In the genomic region with DNA sequence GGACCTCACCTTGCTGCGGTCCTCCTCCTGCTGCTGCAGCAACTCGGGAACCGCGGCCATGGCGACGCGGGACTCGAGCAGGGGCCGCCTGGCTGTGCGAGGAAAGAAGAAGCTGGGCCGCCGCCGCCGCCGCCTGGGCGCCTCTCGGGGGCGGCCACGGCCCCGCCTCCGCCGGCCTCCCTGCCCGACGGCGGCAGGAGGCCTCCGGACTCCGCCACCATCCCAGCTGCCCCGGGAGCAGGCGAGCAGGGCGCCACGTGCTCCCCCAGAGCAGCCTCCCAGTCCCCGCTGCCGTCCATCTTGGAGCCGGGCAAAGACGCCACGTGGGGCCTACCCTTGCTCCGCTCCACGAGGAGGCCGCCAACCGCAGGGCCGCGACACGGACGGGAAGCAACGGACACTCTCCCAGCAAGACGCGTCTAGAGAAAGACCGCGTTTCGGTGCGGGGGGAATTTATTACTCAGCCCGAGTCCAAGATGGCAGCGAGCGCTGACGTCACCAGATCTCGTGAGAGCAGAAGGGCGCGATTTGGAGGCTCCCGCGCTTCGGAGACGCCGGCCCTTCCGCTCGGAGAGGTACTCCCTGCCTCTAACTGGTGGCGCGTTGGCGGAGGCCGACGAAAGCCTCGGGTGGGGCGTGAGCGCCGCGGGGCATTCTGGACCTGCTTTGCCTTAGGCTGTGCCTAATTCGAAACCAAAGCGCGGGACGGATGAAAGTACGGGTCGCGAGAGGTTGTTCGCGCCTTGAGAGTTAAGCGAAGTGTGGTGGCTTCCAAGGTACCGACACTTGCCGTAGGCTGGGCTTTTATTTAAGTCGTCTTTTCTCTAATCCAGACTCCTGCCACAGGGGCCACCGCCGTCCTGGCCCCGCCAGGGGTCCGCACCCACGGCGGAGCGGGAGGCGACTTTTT, we compare ENCODE assay signal across 1 cellular context.
TF ChIP-seq lines count a peak whose summit lies in the region.

A gene with protein sequence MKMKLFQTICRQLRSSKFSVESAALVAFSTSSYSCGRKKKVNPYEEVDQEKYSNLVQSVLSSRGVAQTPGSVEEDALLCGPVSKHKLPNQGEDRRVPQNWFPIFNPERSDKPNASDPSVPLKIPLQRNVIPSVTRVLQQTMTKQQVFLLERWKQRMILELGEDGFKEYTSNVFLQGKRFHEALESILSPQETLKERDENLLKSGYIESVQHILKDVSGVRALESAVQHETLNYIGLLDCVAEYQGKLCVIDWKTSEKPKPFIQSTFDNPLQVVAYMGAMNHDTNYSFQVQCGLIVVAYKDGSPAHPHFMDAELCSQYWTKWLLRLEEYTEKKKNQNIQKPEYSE (plus strand): TSS at position 653 of the 910 bp plus-strand sequence. CDS start 842 bp downstream, outside the sequence.
A gene (minus strand): TSS at position 429 of the 910 bp plus-strand sequence. CDS start 369 bp downstream, at position 60.

TF ChIP-seq in HepG2, 621 proteins besides CTCF, POLR2A, EP300 and RAD21 (continued from another document):
- TF ChIP-seq, protein P1, sequence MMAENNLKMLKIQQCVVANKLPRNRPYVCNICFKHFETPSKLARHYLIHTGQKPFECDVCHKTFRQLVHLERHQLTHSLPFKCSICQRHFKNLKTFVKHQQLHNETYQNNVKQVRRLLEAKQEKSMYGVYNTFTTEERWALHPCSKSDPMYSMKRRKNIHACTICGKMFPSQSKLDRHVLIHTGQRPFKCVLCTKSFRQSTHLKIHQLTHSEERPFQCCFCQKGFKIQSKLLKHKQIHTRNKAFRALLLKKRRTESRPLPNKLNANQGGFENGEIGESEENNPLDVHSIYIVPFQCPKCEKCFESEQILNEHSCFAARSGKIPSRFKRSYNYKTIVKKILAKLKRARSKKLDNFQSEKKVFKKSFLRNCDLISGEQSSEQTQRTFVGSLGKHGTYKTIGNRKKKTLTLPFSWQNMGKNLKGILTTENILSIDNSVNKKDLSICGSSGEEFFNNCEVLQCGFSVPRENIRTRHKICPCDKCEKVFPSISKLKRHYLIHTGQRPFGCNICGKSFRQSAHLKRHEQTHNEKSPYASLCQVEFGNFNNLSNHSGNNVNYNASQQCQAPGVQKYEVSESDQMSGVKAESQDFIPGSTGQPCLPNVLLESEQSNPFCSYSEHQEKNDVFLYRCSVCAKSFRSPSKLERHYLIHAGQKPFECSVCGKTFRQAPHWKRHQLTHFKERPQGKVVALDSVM (CRISPR knock-in tag; IDR thresholded peaks at IDR 0.05), result peak; percentile 97
- TF ChIP-seq, protein P2, sequence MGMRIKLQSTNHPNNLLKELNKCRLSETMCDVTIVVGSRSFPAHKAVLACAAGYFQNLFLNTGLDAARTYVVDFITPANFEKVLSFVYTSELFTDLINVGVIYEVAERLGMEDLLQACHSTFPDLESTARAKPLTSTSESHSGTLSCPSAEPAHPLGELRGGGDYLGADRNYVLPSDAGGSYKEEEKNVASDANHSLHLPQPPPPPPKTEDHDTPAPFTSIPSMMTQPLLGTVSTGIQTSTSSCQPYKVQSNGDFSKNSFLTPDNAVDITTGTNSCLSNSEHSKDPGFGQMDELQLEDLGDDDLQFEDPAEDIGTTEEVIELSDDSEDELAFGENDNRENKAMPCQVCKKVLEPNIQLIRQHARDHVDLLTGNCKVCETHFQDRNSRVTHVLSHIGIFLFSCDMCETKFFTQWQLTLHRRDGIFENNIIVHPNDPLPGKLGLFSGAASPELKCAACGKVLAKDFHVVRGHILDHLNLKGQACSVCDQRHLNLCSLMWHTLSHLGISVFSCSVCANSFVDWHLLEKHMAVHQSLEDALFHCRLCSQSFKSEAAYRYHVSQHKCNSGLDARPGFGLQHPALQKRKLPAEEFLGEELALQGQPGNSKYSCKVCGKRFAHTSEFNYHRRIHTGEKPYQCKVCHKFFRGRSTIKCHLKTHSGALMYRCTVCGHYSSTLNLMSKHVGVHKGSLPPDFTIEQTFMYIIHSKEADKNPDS (CRISPR knock-in tag; IDR thresholded peaks at IDR 0.05), result peak; percentile 95; the same call in 1 of the 2 replicates
- TF ChIP-seq SIN3A (IDR thresholded peaks at IDR 0.05; ENCODE audit: borderline replicate concordance, low read depth, low read length) (peak; percentile 74), HOXA3 (CRISPR knock-in tag; IDR thresholded peaks at IDR 0.05) (peak; percentile 100), ZSCAN29 (CRISPR knock-in tag; conservative IDR thresholded peaks at IDR 0.05) (no peak)
- TF ChIP-seq, protein P3, sequence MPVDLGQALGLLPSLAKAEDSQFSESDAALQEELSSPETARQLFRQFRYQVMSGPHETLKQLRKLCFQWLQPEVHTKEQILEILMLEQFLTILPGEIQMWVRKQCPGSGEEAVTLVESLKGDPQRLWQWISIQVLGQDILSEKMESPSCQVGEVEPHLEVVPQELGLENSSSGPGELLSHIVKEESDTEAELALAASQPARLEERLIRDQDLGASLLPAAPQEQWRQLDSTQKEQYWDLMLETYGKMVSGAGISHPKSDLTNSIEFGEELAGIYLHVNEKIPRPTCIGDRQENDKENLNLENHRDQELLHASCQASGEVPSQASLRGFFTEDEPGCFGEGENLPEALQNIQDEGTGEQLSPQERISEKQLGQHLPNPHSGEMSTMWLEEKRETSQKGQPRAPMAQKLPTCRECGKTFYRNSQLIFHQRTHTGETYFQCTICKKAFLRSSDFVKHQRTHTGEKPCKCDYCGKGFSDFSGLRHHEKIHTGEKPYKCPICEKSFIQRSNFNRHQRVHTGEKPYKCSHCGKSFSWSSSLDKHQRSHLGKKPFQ (CRISPR knock-in tag; IDR thresholded peaks at IDR 0.05; ENCODE audit: insufficient replicate concordance), result no peak
